Comparison of ENCODE assay signal across 8 cellular contexts in genomic region chr14:31457665-31458659, GRCh38. TPM values are rescaled to one million over a fixed set of nuclear protein-coding genes. Genes with fewer than 3 reads are reported as not detected.
DNase-seq lines count a peak whose midpoint lies in the region; ATAC-seq and TF ChIP-seq lines count a peak whose summit lies in the region.

No MANE protein-coding gene starts in this region.

- DNase-seq in cardiac muscle cell (ENCODE audit: low read depth in 1 of 2, low spot score in 1 of 2) (no peak), Right ventricle myocardium inferior (ENCODE audit: missing footprints) (no peak), NCI-H2227 treated with DMSO at 0.1 percent for 48 hours (lab: John Stamatoyannopoulos, UW) (no peak)
- DNase-seq in stimulated activated naive CD8-positive, alpha-beta T cell treated with anti-CD3 and anti-CD28 coated beads, Interleukin-15, amount 100 ng/mL, for 72 hours: no peak

- peaks cover 35% of the 10 kb centered on the region for H3K4me1 Mint-ChIP-seq in stimulated activated naive CD8-positive, alpha-beta T cell treated with anti-CD3 and anti-CD28 coated beads, Interleukin-15, amount 100 ng/mL, for 72 hours

- H3K9ac ChIP-seq in iPS-18a (ENCODE audit: low read length): peak overlapping the region; percentile 94

- ATAC-seq in Right ventricle myocardium inferior (no peak), HG02642 (IDR thresholded peaks at IDR 0.05; ENCODE audit: poor library complexity, unreplicated experiment) (no peak), HG02798 (IDR thresholded peaks at IDR 0.05; ENCODE audit: poor library complexity, unreplicated experiment) (no peak)
- ATAC-seq in stimulated activated naive CD8-positive, alpha-beta T cell treated with anti-CD3 and anti-CD28 coated beads, Interleukin-15, amount 100 ng/mL, for 72 hours: no peak

- H3K27me3 Mint-ChIP-seq in stimulated activated naive CD8-positive, alpha-beta T cell treated with anti-CD3 and anti-CD28 coated beads, Interleukin-15, amount 100 ng/mL, for 72 hours: no peaks in the 10 kb centered on the region

- intact Hi-C loops in Right ventricle myocardium inferior (cut with DNase I): loop anchor here (2.0 to 10.0 kb wide), 4 partner anchors 37 to 619 kb away; partner anchors contain the start of genes ARHGAP5 and HEATR5A

- H3K27ac Mint-ChIP-seq in stimulated activated naive CD8-positive, alpha-beta T cell treated with anti-CD3 and anti-CD28 coated beads, Interleukin-15, amount 100 ng/mL, for 72 hours: peak overlapping the region; percentile 98

- H3K4me1 ChIP-seq in cardiac muscle cell (ENCODE audit: low read depth) (peaks cover 18% of the 10 kb centered on the region), iPS-18a (ENCODE audit: control insufficient read depth, low read depth, low read length) (peaks cover 9% of the 10 kb centered on the region)

- peak overlapping the region; percentile 94 to 98 for H3K4me3 Mint-ChIP-seq in stimulated activated naive CD8-positive, alpha-beta T cell treated with anti-CD3 and anti-CD28 coated beads, Interleukin-15, amount 100 ng/mL, for 72 hours

- TF ChIP-seq CTCF in cardiac muscle cell (IDR thresholded peaks at IDR 0.05; ENCODE audit: low read depth, low read length) (no peak), WI38 (IDR thresholded peaks at IDR 0.05; ENCODE audit: low read depth, low read length) (no peak)

- H3K4me3 ChIP-seq in cardiac muscle cell (no peak overlapping the region), WI38 (ENCODE audit: low read depth, low read length) (peak overlapping the region; percentile 62), iPS-18a (ENCODE audit: low read length) (peak overlapping the region; percentile 99)

- H3K27ac ChIP-seq in cardiac muscle cell (peak overlapping the region; percentile 88), iPS-18a (ENCODE audit: low read length) (no peak overlapping the region)

- no peaks in the 10 kb centered on the region for H3K27me3 ChIP-seq in cardiac muscle cell
- no peaks in the 10 kb centered on the region for H3K27me3 ChIP-seq in iPS-18a (ENCODE audit: control insufficient read depth, insufficient read depth, low read length)

- H3K36me3 ChIP-seq in cardiac muscle cell (no peaks in the 10 kb centered on the region), iPS-18a (ENCODE audit: control insufficient read depth, low read depth, low read length) (peaks cover 2% of the 10 kb centered on the region)

- H3K9me3 ChIP-seq in cardiac muscle cell (ENCODE audit: low read depth) (no peaks in the 10 kb centered on the region), iPS-18a (ENCODE audit: control insufficient read depth, low read depth, low read length) (no peaks in the 10 kb centered on the region)

- no peaks in the 10 kb centered on the region for H3K9me3 Mint-ChIP-seq in stimulated activated naive CD8-positive, alpha-beta T cell treated with anti-CD3 and anti-CD28 coated beads, Interleukin-15, amount 100 ng/mL, for 72 hours

RNA-seq across cellular contexts. Expression of gene DTD2, which starts 0.7 kb away (rescaled TPM):
- total RNA-seq in cardiac muscle cell (40.1 and 45.2 TPM in 2 replicates), Right ventricle myocardium inferior (7.0 TPM)
- polyA plus RNA-seq in cardiac muscle cell: 8.9 and 14.2 TPM in 2 replicates

RNA-seq across cellular contexts. Expression of gene GPR33, which starts 29.9 kb away (rescaled TPM):
- not detected in 2 replicates for total RNA-seq in cardiac muscle cell
- not detected in 2 replicates for polyA plus RNA-seq in cardiac muscle cell
- total RNA-seq in Right ventricle myocardium inferior: not detected

RNA-seq across cellular contexts. Expression of gene HEATR5A, which starts 37.6 kb away (rescaled TPM):
- total RNA-seq in cardiac muscle cell (16.1 and 31.7 TPM in 2 replicates), Right ventricle myocardium inferior (48.1 TPM)
- 12.2 and 23.2 TPM in 2 replicates for polyA plus RNA-seq in cardiac muscle cell
